ENCODE assay signal across 1 cellular context in the genomic region with DNA sequence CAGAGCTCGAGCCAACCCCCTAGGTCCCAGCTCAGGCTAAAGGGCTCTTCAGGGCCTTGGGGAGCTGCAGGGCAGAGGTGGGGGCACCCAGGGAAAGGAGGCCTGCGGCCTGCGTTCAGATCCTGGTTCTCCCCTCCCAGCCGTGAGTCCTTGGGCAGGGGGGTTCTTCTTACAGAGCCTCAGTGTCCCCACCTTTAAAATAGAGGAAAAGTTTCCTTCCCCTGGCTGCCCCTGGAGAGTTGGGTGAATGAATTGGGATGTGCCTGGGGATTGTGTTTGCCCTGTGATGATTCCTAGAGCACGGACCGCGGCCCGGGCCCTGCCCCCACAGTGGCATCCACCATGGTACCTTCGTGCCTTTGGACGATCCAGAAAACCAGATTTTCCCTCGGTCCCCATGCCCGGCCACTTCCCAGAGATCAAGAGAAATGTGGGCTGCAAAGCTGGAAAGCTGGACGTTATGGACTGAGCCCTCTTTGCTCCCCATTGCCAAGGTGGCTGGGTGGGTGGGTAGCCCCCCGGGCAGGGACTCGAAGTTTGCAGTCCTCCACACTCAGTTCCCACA.
TF ChIP-seq lines count a peak whose summit lies in the region.

No MANE protein-coding gene starts in this region.

TF ChIP-seq in IMR-90, 13 proteins besides CTCF, POLR2A, EP300 and RAD21:
- TF ChIP-seq CEBPB (IDR thresholded peaks at IDR 0.05; ENCODE audit: low read depth, low read length) (no peak), MAZ (IDR thresholded peaks at IDR 0.05; ENCODE audit: borderline replicate concordance, low read depth, low read length) (no peak), SMC3 (IDR thresholded peaks at IDR 0.05; ENCODE audit: low read depth, low read length) (no peak), RFX5 (IDR thresholded peaks at IDR 0.05; ENCODE audit: low read depth, low read length) (no peak), MAFK (IDR thresholded peaks at IDR 0.05; ENCODE audit: low read depth, low read length) (no peak), CHD1 (IDR thresholded peaks at IDR 0.05; ENCODE audit: low read depth, low read length) (no peak), BHLHE40 (IDR thresholded peaks at IDR 0.05; ENCODE audit: low read depth, low read length) (no peak)
TF ChIP-seq in IMR-90: peak in this region for 0.
